Comparison of ENCODE assay signal across 1 cellular context in genomic region chr15:78065973-78066946, GRCh38.
TF ChIP-seq lines count a peak whose summit lies in the region.

No MANE protein-coding gene starts in this region.

TF ChIP-seq in WTC11, 78 proteins besides CTCF, POLR2A, EP300 and RAD21 (continued from another document):
- TF ChIP-seq PRDM15 (CRISPR knock-in tag; IDR thresholded peaks at IDR 0.05): no peak
